Comparison of ENCODE assay signal across 15 cellular contexts in genomic region chr2:54941248-54941984, GRCh38.
"Had no signal": no experiment of that assay in that cellular context is flagged by ENCODE, and none has a peak within 500 bp of the region (broad histone marks: within the 10 kb centered on the region; RNA-seq: fewer than 3 reads in every experiment).

No MANE protein-coding gene starts in this region.

- H3K36me3 Mint-ChIP-seq: activated CD4-positive, alpha-beta memory T cell treated with anti-CD3 and anti-CD28 coated beads for 36 hours; naive B cell had no signal

- H3K27ac Mint-ChIP-seq: activated B cell treated with CpG ODN at 0.5 μM for 24 hours; activated CD4-positive, alpha-beta memory T cell treated with anti-CD3 and anti-CD28 coated beads for 36 hours; activated CD8-positive, alpha-beta memory T cell treated with anti-CD3 and anti-CD28 coated beads, Interleukin-2, amount 10 ng/mL, durations not matched to agents 7 days and 5 days; activated naive CD8-positive, alpha-beta T cell; memory B cell; naive B cell had no signal

- H3K4me3 Mint-ChIP-seq: activated B cell treated with CpG ODN at 0.5 μM for 24 hours; activated CD4-positive, alpha-beta memory T cell treated with anti-CD3 and anti-CD28 coated beads for 36 hours; activated CD8-positive, alpha-beta memory T cell treated with anti-CD3 and anti-CD28 coated beads, Interleukin-2, amount 10 ng/mL, durations not matched to agents 7 days and 5 days; activated naive CD8-positive, alpha-beta T cell; memory B cell; naive B cell had no signal

- H3K4me1 Mint-ChIP-seq: activated B cell treated with CpG ODN at 0.5 μM for 24 hours, memory B cell had no signal

- H3K9me3 ChIP-seq: neutrophil, vagina had no signal

- ATAC-seq: foreskin keratinocyte had no signal

- H3K27me3 Mint-ChIP-seq: activated B cell treated with CpG ODN at 0.5 μM for 24 hours; activated CD4-positive, alpha-beta memory T cell treated with anti-CD3 and anti-CD28 coated beads for 36 hours; activated CD8-positive, alpha-beta memory T cell treated with anti-CD3 and anti-CD28 coated beads, Interleukin-2, amount 10 ng/mL, durations not matched to agents 7 days and 5 days; activated naive CD8-positive, alpha-beta T cell; memory B cell; naive B cell had no signal

- H3K4me3 ChIP-seq: cardiac muscle cell, left ventricle myocardium inferior, mucosa of descending colon, vagina had no signal

- H2AFZ ChIP-seq: parathyroid adenoma had no signal

- H3K36me3 ChIP-seq: cardiac muscle cell, left ventricle myocardium inferior, neutrophil, vagina had no signal

- H3K4me1 ChIP-seq: left ventricle myocardium inferior, parathyroid adenoma had no signal

- H3K27ac ChIP-seq: cardiac muscle cell, foreskin keratinocyte, left ventricle myocardium inferior, neutrophil, parathyroid adenoma, vagina had no signal

- DNase-seq: activated B cell treated with CpG ODN at 0.5 μM for 24 hours; activated CD4-positive, alpha-beta T cell treated with anti-CD3 and anti-CD28 coated beads for 4 hours; foreskin keratinocyte; left ventricle myocardium inferior; mucosa of descending colon; naive B cell; T-helper 9 cell had no signal

- H3K27me3 ChIP-seq: neutrophil, vagina had no signal

- H3K9ac ChIP-seq: parathyroid adenoma had no signal
